14 cellular contexts compared by ENCODE assay signal in the genomic region with DNA sequence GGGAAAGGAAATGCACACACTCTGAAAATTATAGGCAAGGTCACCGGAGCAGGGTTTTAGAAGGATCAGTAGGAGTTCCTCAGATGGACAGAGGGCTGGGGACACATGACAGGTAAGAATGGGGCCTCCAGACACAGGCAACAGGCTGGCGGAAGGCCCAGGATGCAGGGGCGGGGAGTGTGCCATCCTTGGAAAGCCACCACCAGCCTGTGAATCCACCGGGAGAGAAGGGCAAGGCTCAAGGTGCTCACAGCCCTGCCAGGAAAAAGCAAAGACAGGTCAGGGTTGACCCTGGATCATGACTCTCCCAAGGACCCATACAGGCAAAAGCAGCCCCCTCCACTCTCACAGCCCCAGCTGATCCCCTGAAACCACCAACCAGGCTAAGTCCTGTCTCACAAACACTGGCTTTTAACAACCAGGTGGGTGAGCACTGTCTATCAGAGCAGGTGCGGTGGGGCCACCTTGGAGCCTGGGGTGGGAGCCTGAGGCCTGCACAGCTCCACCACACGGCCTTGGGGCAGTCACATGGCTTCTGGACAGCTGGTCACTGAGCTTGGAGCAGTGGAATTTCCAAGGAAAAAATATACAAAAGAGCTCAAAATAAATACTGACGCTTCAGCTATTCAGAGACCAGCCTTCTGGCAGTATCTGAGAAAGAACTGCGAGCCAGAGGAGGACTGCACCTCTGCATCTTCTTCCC. TPM values are rescaled to one million over a fixed set of nuclear protein-coding genes. Genes with fewer than 3 reads are reported as not detected.
DNase-seq lines count a peak whose midpoint lies in the region; ATAC-seq and TF ChIP-seq lines count a peak whose summit lies in the region.
"Had no signal": no experiment of that assay in that cellular context is flagged by ENCODE, and none has a peak within 500 bp of the region (broad histone marks: within the 10 kb centered on the region; RNA-seq: fewer than 3 reads in every experiment).

No MANE protein-coding gene starts in this region.

- no peak for DNase-seq in activated T-cell treated with anti-CD3 and anti-CD28 coated beads, Interleukin-2, amount 50 U/mL, for 24 hours
- DNase-seq in activated T-cell treated with anti-CD3 and anti-CD28 coated beads for 4 hours (no peak), adrenal gland (peak in 4 of 7 donors; percentile 53 to 64 (median 59)), memory B cell (ENCODE audit: low spot score in 2 of 2) (no peak), testis (peak; percentile 72), NCI-H524 treated with DMSO at 0.1 percent for 48 hours (lab: John Stamatoyannopoulos, UW) (no peak), SK-N-DZ (ENCODE audit: low spot score) (no peak), KBM-7 (no peak)
- DNase-seq: activated CD8-positive, alpha-beta memory T cell treated with anti-CD3 and anti-CD28 coated beads, Interleukin-2, amount 50 U/mL, for 4 hours; NCI-H1417; nephron progenitor cell had no signal

- H3K4me1 ChIP-seq in adrenal gland (replicated peaks in 1 of 2) (peaks cover 17 to 39% of the 10 kb centered on the region in 2 donors), testis (peaks cover 24% of the 10 kb centered on the region)

- H3K9me3 ChIP-seq in adrenal gland (replicated peaks in 1 of 3) = no peaks in the 10 kb centered on the region
- no peaks in the 10 kb centered on the region for H3K9me3 ChIP-seq in testis

- peak overlapping the region in 4 of 5 donors; percentile 8 to 86 (median 57) for H3K27ac ChIP-seq in adrenal gland
- peak overlapping the region in 1 of 2 donors; percentile 68 for H3K27ac ChIP-seq in testis
- H3K27ac ChIP-seq: hepatocyte, KMS-11 had no signal

- peaks cover 35% of the 10 kb centered on the region for H3K36me3 Mint-ChIP-seq in activated T-cell treated with anti-CD3 and anti-CD28 coated beads, Interleukin-2, amount 50 U/mL, for 24 hours (ENCODE audit: low read depth)
- H3K36me3 Mint-ChIP-seq in memory B cell = peaks cover 3% of the 10 kb centered on the region

- H3K36me3 ChIP-seq in adrenal gland (replicated peaks in 1 of 2) (peaks cover 0 to 9% of the 10 kb centered on the region in 2 donors), testis (ENCODE audit: low read depth, missing control alignments) (no peaks in the 10 kb centered on the region)

- H3K27me3 ChIP-seq in adrenal gland = no peaks in the 10 kb centered on the region
- H3K27me3 ChIP-seq in testis = no peaks in the 10 kb centered on the region
- H3K27me3 ChIP-seq: hepatocyte had no signal

- no peaks in the 10 kb centered on the region for H3K9me3 Mint-ChIP-seq in activated T-cell treated with anti-CD3 and anti-CD28 coated beads, Interleukin-2, amount 50 U/mL, for 24 hours
- H3K9me3 Mint-ChIP-seq in memory B cell = no peaks in the 10 kb centered on the region

- TF ChIP-seq CTCF in adrenal gland (IDR thresholded peaks at IDR 0.05) (no peak), testis (IDR thresholded peaks at IDR 0.05) (no peak)

- H3K4me3 ChIP-seq in adrenal gland (no peak overlapping the region), testis (no peak overlapping the region)
- H3K4me3 ChIP-seq: hepatocyte had no signal

- TF ChIP-seq POLR2A in adrenal gland (IDR thresholded peaks at IDR 0.05) = no peak
- no peak for TF ChIP-seq POLR2A in testis (IDR thresholded peaks at IDR 0.05)

- in situ Hi-C loops in KBM-7 (cut with MboI; ENCODE audit: low pct_unique_long_range_greater_than_20kb, low sequenced_read_pairs) = loop anchor here (25.0 kb wide), 1 partner anchor 389 kb away; no protein-coding TSS in a partner anchor

- ATAC-seq in memory B cell (ENCODE audit: low read depth) = no peak
- ATAC-seq: SK-N-SH treated with all-trans-retinoic acid at 6 μM for 48 hours had no signal

- peaks cover 49% of the 10 kb centered on the region for H3K4me1 Mint-ChIP-seq in activated T-cell treated with anti-CD3 and anti-CD28 coated beads, Interleukin-2, amount 50 U/mL, for 24 hours (ENCODE audit: low read depth)
- peaks cover 15% of the 10 kb centered on the region for H3K4me1 Mint-ChIP-seq in memory B cell

- 47 to 62% (median 60%) methylated on average over 6 to 8 of the region's 8 CpGs for WGBS in adrenal gland, 4 donors
- WGBS in testis, 2 donors = 58 to 70% methylated on average over 8 of the region's 8 CpGs

- no peak overlapping the region for H3K4me3 Mint-ChIP-seq in activated T-cell treated with anti-CD3 and anti-CD28 coated beads, Interleukin-2, amount 50 U/mL, for 24 hours
- H3K4me3 Mint-ChIP-seq in memory B cell = no peak overlapping the region
- H3K4me3 Mint-ChIP-seq: nephron progenitor cell had no signal

- H3K27ac Mint-ChIP-seq in activated T-cell treated with anti-CD3 and anti-CD28 coated beads, Interleukin-2, amount 50 U/mL, for 24 hours = peak overlapping the region; percentile 60
- H3K27ac Mint-ChIP-seq in memory B cell = peak overlapping the region; percentile 32
- H3K27ac Mint-ChIP-seq: nephron progenitor cell had no signal

- H3K27me3 Mint-ChIP-seq in activated T-cell treated with anti-CD3 and anti-CD28 coated beads, Interleukin-2, amount 50 U/mL, for 24 hours = no peaks in the 10 kb centered on the region
- no peaks in the 10 kb centered on the region for H3K27me3 Mint-ChIP-seq in memory B cell

- intact Hi-C loops in adrenal gland (cut with DNase I) = loop anchor here (5.0 to 10.0 kb wide), 2 partner anchors 104 to 382 kb away; no protein-coding TSS in a partner anchor
- intact Hi-C loops in testis (cut with DNase I; ENCODE audit: low total_unique reads) = no loop called here

RNA-seq across cellular contexts. Expression of a gene that starts 35.2 kb away (rescaled TPM):
- total RNA-seq in adrenal gland = 100 to 1,000 TPM in 3 of 8 donors, 10 to 100 TPM in 5; 32.3 to 211 (median 78.7) TPM
- polyA plus RNA-seq in adrenal gland = 100 to 1,000 TPM in 2 of 3 donors, 1 to 10 TPM in 1; 3.2 to 313 (median 125) TPM
- total RNA-seq in testis = 1,000 to 10,000 TPM in 1 of 2 donors, 100 to 1,000 TPM in 1; 1,000 to 1,122 TPM
- polyA plus RNA-seq in testis (ENCODE audit: insufficient read depth, low read depth, low replicate concordance) = 493 TPM
- polyA plus RNA-seq in SK-N-DZ (2014; cell fraction: cytosol; rRNA removed) = 121 and 123 TPM in 2 replicates
- 702 and 880 TPM in 2 replicates for polyA plus RNA-seq in SK-N-DZ (2014; cell fraction: nucleus; rRNA removed)

RNA-seq across cellular contexts. Expression of a gene that starts 48.7 kb away (rescaled TPM):
- total RNA-seq in adrenal gland (10 to 100 TPM in 7 of 8 donors, 1 to 10 TPM in 1; 9.8 to 28.3 (median 15.2) TPM), testis (10 to 100 TPM; 75.8 to 76.1 TPM)
- polyA plus RNA-seq in adrenal gland (10 to 100 TPM in 1 of 3 donors, 1 to 10 TPM in 2; 1.8 to 14.3 (median 9.1) TPM), testis (ENCODE audit: insufficient read depth, low read depth, low replicate concordance) (48.0 TPM)
- polyA plus RNA-seq in SK-N-DZ (2014; cell fraction: cytosol; rRNA removed) = 6.6 and 7.1 TPM in 2 replicates
- 8.1 and 9.4 TPM in 2 replicates for polyA plus RNA-seq in SK-N-DZ (2014; cell fraction: nucleus; rRNA removed)

RNA-seq across cellular contexts. Expression of a gene that starts 54.0 kb away (rescaled TPM):
- total RNA-seq in adrenal gland (100 to 1,000 TPM in 1 of 8 donors, 10 to 100 TPM in 7; 38.9 to 119 (median 73.7) TPM), testis (100 to 1,000 TPM in 1 of 2 donors, 10 to 100 TPM in 1; 90.3 to 118 TPM)
- polyA plus RNA-seq in adrenal gland (100 to 1,000 TPM in 2 of 3 donors, 1 to 10 TPM in 1; 9.1 to 160 (median 136) TPM), testis (ENCODE audit: insufficient read depth, low read depth, low replicate concordance) (80.5 TPM)
- 123 and 163 TPM in 2 replicates for polyA plus RNA-seq in SK-N-DZ (2014; cell fraction: cytosol; rRNA removed)
- polyA plus RNA-seq in SK-N-DZ (2014; cell fraction: nucleus; rRNA removed) = 351 and 529 TPM in 2 replicates

Comparison
In these comparisons a context has a peak if more than half of its experiments do, and no peak if none do; other contexts are left out.
1. DNase-seq: peak in adrenal gland (4 of 7) and testis (single experiment); none in activated T-cell treated with anti-CD3 and anti-CD28 coated beads, Interleukin-2, amount 50 U/mL, for 24 hours (single experiment), activated T-cell treated with anti-CD3 and anti-CD28 coated beads for 4 hours (single experiment), memory B cell (0 of 2), NCI-H524 treated with DMSO at 0.1 percent for 48 hours (single experiment), SK-N-DZ (single experiment) and KBM-7 (single experiment).
2. RNA of a gene that starts 35.2 kb away (total RNA-seq): 1,000 to 1,122 TPM in testis; 32.3 to 211 TPM in adrenal gland; every median in the first group is over 4 times any median in the second.